ENCODE assay signal across 8 cellular contexts in the genomic region with DNA sequence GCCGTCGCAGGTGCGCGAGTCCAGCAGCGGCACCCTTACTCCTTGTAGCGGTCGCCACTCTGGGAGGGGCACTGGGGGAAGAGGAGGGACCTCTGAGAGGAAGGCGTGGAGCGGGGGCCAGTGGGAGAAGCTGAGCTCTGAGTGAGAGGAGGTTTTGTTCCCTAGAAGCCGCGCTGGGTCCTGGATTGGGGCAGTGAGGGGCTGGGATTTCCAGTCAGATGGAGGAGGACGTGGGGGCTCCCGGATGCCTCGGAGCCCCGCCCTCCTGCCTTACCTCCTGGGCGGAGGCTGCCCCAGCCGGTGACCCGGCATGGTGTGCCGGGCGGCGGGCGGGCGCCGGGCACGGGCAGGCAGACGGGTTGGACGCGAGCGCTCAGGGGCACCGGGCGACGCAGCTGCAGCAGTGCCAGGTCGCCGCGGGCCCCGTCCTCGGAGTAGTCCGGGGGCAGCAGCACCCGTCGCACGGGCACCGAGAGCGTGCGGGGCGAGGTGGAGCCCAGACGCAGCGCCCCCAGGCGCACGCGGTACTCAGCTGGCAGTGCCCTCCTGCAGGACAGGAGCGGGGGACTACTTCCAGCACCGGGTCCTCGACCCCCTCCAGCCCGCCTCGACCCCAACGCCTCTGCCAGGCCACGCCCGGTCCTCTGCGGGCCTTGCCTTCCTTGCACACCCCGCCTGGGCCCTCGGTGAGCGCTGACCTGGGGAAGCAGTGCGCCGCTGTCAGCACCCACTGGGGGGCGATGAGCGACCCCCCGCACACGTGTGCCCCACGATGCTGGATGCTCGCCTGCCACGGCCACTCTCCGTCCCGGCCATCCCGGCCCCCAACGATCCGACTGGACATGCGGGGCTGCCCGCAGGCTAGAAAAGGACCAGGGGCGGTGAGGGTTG. TPM values are rescaled to one million over a fixed set of nuclear protein-coding genes. Genes with fewer than 3 reads are reported as not detected.
DNase-seq lines count a peak whose midpoint lies in the region; ATAC-seq and TF ChIP-seq lines count a peak whose summit lies in the region.

No MANE protein-coding gene starts in this region.

- peaks cover 19 to 54% (median 41%) of the 10 kb centered on the region in 3 donors for H3K27me3 ChIP-seq in sigmoid colon

- no peak overlapping the region for H3K27ac ChIP-seq in sigmoid colon

- DNase-seq in Calu3 (peak; percentile 41), epithelial cell of esophagus (ENCODE audit: low read depth) (no peak), sigmoid colon (peak; percentile 61), NCI-H2029 treated with DMSO at 0.1 percent for 48 hours (lab: John Stamatoyannopoulos, UW) (no peak), NOMO-1 treated with dmso at 0.1 percent for 144 hours (lab: John Stamatoyannopoulos, UW; ENCODE audit: unreplicated experiment) (no peak)

- BruUV-seq in Calu3 (replicated peaks; lab: Mats Ljungman, UMichigan): no TSS peak

- CTCF ChIA-PET in Calu3 (lab: Charles Lee): interaction anchor here (0.5 to 1.0 kb wide), 3 partner anchors 51 to 421 kb away, joined by 3 to 10 read pairs (median 5); no protein-coding TSS in a partner anchor

- 8 to 14% methylated on average over 79 of the region's 79 CpGs for WGBS in sigmoid colon, 2 donors

- H3K4me1 Mint-ChIP-seq in Calu3 (ENCODE audit: low read depth, unreplicated experiment): peaks cover 36% of the 10 kb centered on the region
- peaks cover 4% of the 10 kb centered on the region for H3K4me1 Mint-ChIP-seq in T-helper 1 cell treated with Interleukin-12 subunit alpha and Interleukin-12 subunit beta and Interleukin-4 antibody, amounts not matched to agents 30 μg/mL and 1 μg/mL, for 36 hours (ENCODE audit: low read depth)

- no peaks in the 10 kb centered on the region for H3K9me3 ChIP-seq in sigmoid colon

- H3K4me3 Mint-ChIP-seq in Calu3 (ENCODE audit: low read depth, unreplicated experiment): peak overlapping the region; percentile 71
- peak overlapping the region; percentile 63 for H3K4me3 Mint-ChIP-seq in T-helper 1 cell treated with Interleukin-12 subunit alpha and Interleukin-12 subunit beta and Interleukin-4 antibody, amounts not matched to agents 30 μg/mL and 1 μg/mL, for 36 hours

- no peaks in the 10 kb centered on the region for H3K9me3 Mint-ChIP-seq in Calu3 (ENCODE audit: low read depth, unreplicated experiment)
- H3K9me3 Mint-ChIP-seq in T-helper 1 cell treated with Interleukin-12 subunit alpha and Interleukin-12 subunit beta and Interleukin-4 antibody, amounts not matched to agents 30 μg/mL and 1 μg/mL, for 36 hours: no peaks in the 10 kb centered on the region

- H3K36me3 Mint-ChIP-seq in Calu3 (ENCODE audit: insufficient read depth, unreplicated experiment): peaks cover 19% of the 10 kb centered on the region
- H3K36me3 Mint-ChIP-seq in T-helper 1 cell treated with Interleukin-12 subunit alpha and Interleukin-12 subunit beta and Interleukin-4 antibody, amounts not matched to agents 30 μg/mL and 1 μg/mL, for 36 hours (ENCODE audit: low read depth): no peaks in the 10 kb centered on the region

- H3K27me3 Mint-ChIP-seq in Calu3 (ENCODE audit: unreplicated experiment): no peaks in the 10 kb centered on the region
- H3K27me3 Mint-ChIP-seq in T-helper 1 cell treated with Interleukin-12 subunit alpha and Interleukin-12 subunit beta and Interleukin-4 antibody, amounts not matched to agents 30 μg/mL and 1 μg/mL, for 36 hours (ENCODE audit: low read depth): peaks cover 24% of the 10 kb centered on the region

- H3K4me1 ChIP-seq in sigmoid colon: peaks cover 0 to 11% (median 10%) of the 10 kb centered on the region in 4 donors

- peak; percentile 81 for TF ChIP-seq CTCF in Calu3 (IDR thresholded peaks at IDR 0.05; ENCODE audit: unreplicated experiment)
- peak; percentile 2 for TF ChIP-seq CTCF in epithelial cell of esophagus (IDR thresholded peaks at IDR 0.05; ENCODE audit: insufficient read depth, low read depth, low read length, missing control alignments)
- no peak for TF ChIP-seq CTCF in sigmoid colon (IDR thresholded peaks at IDR 0.05)

- H3K4me3 ChIP-seq in epithelial cell of esophagus (ENCODE audit: low read length): no peak overlapping the region
- H3K4me3 ChIP-seq in sigmoid colon: peak overlapping the region in 3 of 4 donors; percentile 11 to 33 (median 31)

- no peak for TF ChIP-seq POLR2A in sigmoid colon (IDR thresholded peaks at IDR 0.05)

- H3K27ac Mint-ChIP-seq in Calu3 (ENCODE audit: unreplicated experiment): peak overlapping the region; percentile 91
- no peak overlapping the region for H3K27ac Mint-ChIP-seq in T-helper 1 cell treated with Interleukin-12 subunit alpha and Interleukin-12 subunit beta and Interleukin-4 antibody, amounts not matched to agents 30 μg/mL and 1 μg/mL, for 36 hours

- no peaks in the 10 kb centered on the region for H3K36me3 ChIP-seq in sigmoid colon

- TF ChIP-seq EP300 in sigmoid colon (IDR thresholded peaks at IDR 0.05): no peak

- intact Hi-C loops in Calu3 (cut with micrococcal nuclease; ENCODE audit: unreplicated experiment): no loop called here
- intact Hi-C loops in sigmoid colon (cut with DNase I): no loop called here

- ATAC-seq in HG03432 (IDR thresholded peaks at IDR 0.05; ENCODE audit: unreplicated experiment): no peak
- no peak for ATAC-seq in HG03442 (IDR thresholded peaks at IDR 0.05; ENCODE audit: unreplicated experiment)

RNA-seq across cellular contexts. Expression of a gene that starts 2.0 kb away (rescaled TPM):
- 7.9 and 13.2 TPM in 2 replicates for total RNA-seq in Calu3 (2022)
- total RNA-seq in sigmoid colon: not detected
- not detected for polyA plus RNA-seq in sigmoid colon

RNA-seq across cellular contexts. Expression of a gene that starts 8.3 kb away (rescaled TPM):
- 269 TPM in 2 replicates for total RNA-seq in Calu3 (2022)
- total RNA-seq in sigmoid colon: 1,000 to 10,000 TPM in 1 of 4 donors, 100 to 1,000 TPM in 3; 329 to 1,166 (median 508) TPM
- 100 to 1,000 TPM; 454 to 984 (median 463) TPM for polyA plus RNA-seq in sigmoid colon

RNA-seq across cellular contexts. Expression of a gene that starts 12.9 kb away (rescaled TPM):
- total RNA-seq in Calu3 (2022) (not detected in 2 replicates), sigmoid colon (not detected)
- not detected for polyA plus RNA-seq in sigmoid colon

RNA-seq across cellular contexts. Expression of a gene that starts 31.7 kb away (rescaled TPM):
- total RNA-seq in Calu3 (2022): not detected in 2 replicates
- total RNA-seq in sigmoid colon: not detected
- under 1 TPM in 1 of 3 donors, not detected in 2; 0.58 TPM for polyA plus RNA-seq in sigmoid colon

RNA-seq across cellular contexts. Expression of a gene that starts 32.9 kb away (rescaled TPM):
- total RNA-seq in Calu3 (2022): 870 and 905 TPM in 2 replicates
- 100 to 1,000 TPM; 181 to 826 (median 219) TPM for total RNA-seq in sigmoid colon
- 100 to 1,000 TPM in 1 of 3 donors, 10 to 100 TPM in 2; 66.1 to 725 (median 73.8) TPM for polyA plus RNA-seq in sigmoid colon

Comparison
In these comparisons a context has a peak if more than half of its experiments do, and no peak if none do; other contexts are left out.
1. DNase-seq: peak in Calu3 (single experiment) and sigmoid colon (single experiment); none in epithelial cell of esophagus (single experiment), NCI-H2029 treated with DMSO at 0.1 percent for 48 hours (single experiment) and NOMO-1 treated with dmso at 0.1 percent for 144 hours (single experiment).
2. CTCF ChIP-seq: peak in Calu3 (single experiment) and epithelial cell of esophagus (single experiment); none in sigmoid colon (0 of 4).